ENCODE assay signal across 1 cellular context in genomic region chr21:15732996-15733329, GRCh38.
TF ChIP-seq lines count a peak whose summit lies in the region.

No MANE protein-coding gene starts in this region.

TF ChIP-seq in H1, 55 proteins besides CTCF, POLR2A, EP300 and RAD21 (continued from another document):
- no peak for TF ChIP-seq TAF1 (IDR thresholded peaks at IDR 0.05; ENCODE audit: low read depth, low read length)
- TF ChIP-seq ZNF274 (IDR thresholded peaks at IDR 0.05; ENCODE audit: borderline replicate concordance, extremely low read depth, low read length) = no peak
- TF ChIP-seq GABPA (IDR thresholded peaks at IDR 0.05; ENCODE audit: borderline replicate concordance, insufficient read depth, low read length) = no peak
- TF ChIP-seq TEAD4 (IDR thresholded peaks at IDR 0.05; ENCODE audit: low read depth, low read length) = no peak
- no peak for TF ChIP-seq ATF2 (IDR thresholded peaks at IDR 0.05; ENCODE audit: low read length)
- TF ChIP-seq EZH2 (IDR thresholded peaks at IDR 0.05; ENCODE audit: low read depth, low read length, severe bottlenecking) = no peak
- no peak for TF ChIP-seq CHD2 (IDR thresholded peaks at IDR 0.05; ENCODE audit: low read length)
